ENCODE assay signal across 9 cellular contexts in the genomic region with DNA sequence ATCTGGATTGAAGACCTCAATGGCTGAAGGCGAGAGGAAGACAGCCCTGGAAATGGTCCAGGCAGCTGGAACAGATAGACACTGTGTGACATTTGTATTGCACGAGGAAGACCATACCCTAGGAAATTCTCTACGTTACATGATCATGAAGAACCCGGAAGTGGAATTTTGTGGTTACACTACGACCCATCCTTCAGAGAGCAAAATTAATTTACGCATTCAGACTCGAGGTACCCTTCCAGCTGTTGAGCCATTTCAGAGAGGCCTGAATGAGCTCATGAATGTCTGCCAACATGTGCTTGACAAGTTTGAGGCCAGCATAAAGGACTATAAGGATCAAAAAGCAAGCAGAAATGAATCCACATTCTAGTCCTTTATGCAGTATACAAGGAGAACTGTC. TPM values are rescaled to one million over a fixed set of nuclear protein-coding genes. Genes with fewer than 3 reads are reported as not detected.
DNase-seq lines count a peak whose midpoint lies in the region; ATAC-seq and TF ChIP-seq lines count a peak whose summit lies in the region.
"Had no signal": no experiment of that assay in that cellular context is flagged by ENCODE, and none has a peak within 500 bp of the region (broad histone marks: within the 10 kb centered on the region; RNA-seq: fewer than 3 reads in every experiment).

No MANE protein-coding gene starts in this region.

- TF ChIP-seq CTCF in lower lobe of right lung (IDR thresholded peaks at IDR 0.05): no peak

- H3K14ac ChIP-seq in neuronal stem cell (ENCODE audit: low read length): no peak overlapping the region

- H3K18ac ChIP-seq in neuronal stem cell (ENCODE audit: low read length): no peak overlapping the region

- no peak overlapping the region for H2BK12ac ChIP-seq in neuronal stem cell (ENCODE audit: low read length)

- H2BK15ac ChIP-seq in neuronal stem cell (ENCODE audit: low read length): no peak overlapping the region

- H3K27me3 Mint-ChIP-seq in activated naive CD8-positive, alpha-beta T cell treated with anti-CD3 and anti-CD28 coated beads, Interleukin-2, amount 10 ng/mL, durations not matched to agents 7 days and 5 days: no peaks in the 10 kb centered on the region

- no peak overlapping the region for H3K27ac ChIP-seq in BLaER1 treated with 17β-estradiol and CSF1 and Interleukin-3, amounts not matched to agents 10 nM and 100 nM
- H3K27ac ChIP-seq in HUES48 (ENCODE audit: low read depth, low read length) (no peak overlapping the region), lower lobe of right lung (no peak overlapping the region), neuronal stem cell (replicated peaks; ENCODE audit: low read length) (no peak overlapping the region)

- H3K27me3 ChIP-seq in BLaER1 treated with 17β-estradiol and CSF1 and Interleukin-3, amounts not matched to agents 10 nM and 100 nM: no peaks in the 10 kb centered on the region
- no peaks in the 10 kb centered on the region for H3K27me3 ChIP-seq in HUES48 (ENCODE audit: control insufficient read depth, insufficient read depth, low read length)
- H3K27me3 ChIP-seq in lower lobe of right lung (ENCODE audit: low read depth): no peaks in the 10 kb centered on the region
- H3K27me3 ChIP-seq in neuronal stem cell (ENCODE audit: control insufficient read depth in 3 of 3, insufficient read depth in 3 of 3, low read depth in 1 of 3, low read length in 3 of 3): no peaks in the 10 kb centered on the region

- H2BK120ac ChIP-seq in neuronal stem cell (ENCODE audit: low read depth, low read length): no peak overlapping the region

- H3K9me3 Mint-ChIP-seq in activated naive CD8-positive, alpha-beta T cell treated with anti-CD3 and anti-CD28 coated beads, Interleukin-2, amount 10 ng/mL, durations not matched to agents 7 days and 5 days: no peaks in the 10 kb centered on the region

- intact Hi-C loops in lower lobe of right lung (cut with DNase I): no loop called here

- H3K36me3 Mint-ChIP-seq in activated naive CD8-positive, alpha-beta T cell treated with anti-CD3 and anti-CD28 coated beads, Interleukin-2, amount 10 ng/mL, durations not matched to agents 7 days and 5 days: peaks cover 39% of the 10 kb centered on the region

- WGBS in neuronal stem cell (ENCODE audit: extremely low coverage in 2 of 2, insufficient read length in 2 of 2, insufficient replicate concordance in 1 of 2), 2 donors: no CpG with 5 or more reads among the region's 7 CpGs

- peak overlapping the region; percentile 32 for H3K27ac Mint-ChIP-seq in activated naive CD8-positive, alpha-beta T cell treated with anti-CD3 and anti-CD28 coated beads, Interleukin-2, amount 10 ng/mL, durations not matched to agents 7 days and 5 days

- POLR2A ChIA-PET in activated naive CD8-positive, alpha-beta T cell treated with anti-CD3 and anti-CD28 coated beads, Interleukin-2, amount 10 ng/mL, durations not matched to agents 7 days and 5 days (lab: Charles Lee): interaction anchor here (1.0 to 1.2 kb wide), 3 partner anchors 8 to 173 kb away, joined by 3 read pairs; a partner anchor contains a TSS

- H3K79me1 ChIP-seq in neuronal stem cell (ENCODE audit: low read depth, low read length): peaks cover 4% of the 10 kb centered on the region

- H2AK5ac ChIP-seq in neuronal stem cell (ENCODE audit: low read depth, low read length): no peak overlapping the region

- H3K36me3 ChIP-seq in BLaER1 treated with 17β-estradiol and CSF1 and Interleukin-3, amounts not matched to agents 10 nM and 100 nM: peaks cover 32 to 53% (median 51%) of the 10 kb centered on the region in 11 experiments; a peak in 21 of 22 replicates
- peaks cover 20% of the 10 kb centered on the region for H3K36me3 ChIP-seq in HUES48 (ENCODE audit: control insufficient read depth, insufficient read depth, low read length)
- H3K36me3 ChIP-seq in lower lobe of right lung: peaks cover 5% of the 10 kb centered on the region
- H3K36me3 ChIP-seq in neuronal stem cell (replicated peaks in 1 of 2; ENCODE audit: control insufficient read depth in 2 of 2, insufficient read depth in 2 of 2, low read length in 2 of 2): peaks cover 9 to 40% of the 10 kb centered on the region in 2 donors

- H4K20me1 ChIP-seq in BLaER1 treated with 17β-estradiol and CSF1 and Interleukin-3, amounts not matched to agents 10 nM and 100 nM: peaks cover 47 to 85% (median 69%) of the 10 kb centered on the region in 11 experiments; a peak in 21 of 22 replicates

- H3K4me1 ChIP-seq in BLaER1 treated with 17β-estradiol and CSF1 and Interleukin-3, amounts not matched to agents 10 nM and 100 nM: peaks cover 37 to 46% (median 41%) of the 10 kb centered on the region in 10 experiments
- peaks cover 26% of the 10 kb centered on the region for H3K4me1 ChIP-seq in HUES48 (ENCODE audit: control insufficient read depth, insufficient read depth, low read length)
- H3K4me1 ChIP-seq in lower lobe of right lung: peaks cover 44% of the 10 kb centered on the region
- peaks cover 6 to 10% of the 10 kb centered on the region in 2 donors for H3K4me1 ChIP-seq in neuronal stem cell (ENCODE audit: control insufficient read depth in 2 of 2, insufficient read depth in 1 of 2, low read depth in 1 of 2, low read length in 2 of 2)

- peak overlapping the region in 7 of 11 experiments; percentile 90 to 96 (median 94); a peak in 10 of 22 replicates for H3K9ac ChIP-seq in BLaER1 treated with 17β-estradiol and CSF1 and Interleukin-3, amounts not matched to agents 10 nM and 100 nM
- H3K9ac ChIP-seq in HUES48 (ENCODE audit: low read depth, low read length) (no peak overlapping the region; the same call in 1 of the 2 replicates), neuronal stem cell (ENCODE audit: low read depth, low read length, poor library complexity) (no peak overlapping the region)

- no peak overlapping the region for H3K4ac ChIP-seq in neuronal stem cell (ENCODE audit: low read length)

- no peak overlapping the region for H2AFZ ChIP-seq in neuronal stem cell (ENCODE audit: low read length)

- no peak overlapping the region for H4K91ac ChIP-seq in neuronal stem cell (ENCODE audit: low read depth, low read length, poor library complexity)

- peaks cover 53% of the 10 kb centered on the region for H3K4me1 Mint-ChIP-seq in activated naive CD8-positive, alpha-beta T cell treated with anti-CD3 and anti-CD28 coated beads, Interleukin-2, amount 10 ng/mL, durations not matched to agents 7 days and 5 days

- no peak overlapping the region for H4K8ac ChIP-seq in neuronal stem cell (ENCODE audit: low read depth, low read length)

- peak overlapping the region; percentile 85 to 99 (median 96) for H3K4me2 ChIP-seq in BLaER1 treated with 17β-estradiol and CSF1 and Interleukin-3, amounts not matched to agents 10 nM and 100 nM
- no peak overlapping the region for H3K4me2 ChIP-seq in neuronal stem cell (ENCODE audit: insufficient read depth, low read length, poor library complexity, severe bottlenecking)

- DNase-seq in activated naive CD8-positive, alpha-beta T cell treated with anti-CD3 and anti-CD28 coated beads, Interleukin-2, amount 10 ng/mL, durations not matched to agents 7 days and 5 days: no peak
- DNase-seq in lower lobe of right lung (no peak), neuronal stem cell (ENCODE audit: low spot score) (no peak), C1 segment of cervical spinal cord (lab: John Stamatoyannopoulos, UW) (no peak)
- DNase-seq: NCI-H1417 had no signal

- no peak for ATAC-seq in activated naive CD8-positive, alpha-beta T cell treated with anti-CD3 and anti-CD28 coated beads, Interleukin-2, amount 10 ng/mL, durations not matched to agents 7 days and 5 days (ENCODE audit: low read depth)
- ATAC-seq in lower lobe of right lung (no peak), GM21381 (IDR thresholded peaks at IDR 0.05; ENCODE audit: unreplicated experiment) (no peak), GM18870 (IDR thresholded peaks at IDR 0.05; ENCODE audit: unreplicated experiment) (no peak)

- H3K9me3 ChIP-seq in BLaER1 treated with 17β-estradiol and CSF1 and Interleukin-3, amounts not matched to agents 10 nM and 100 nM (replicated peaks in 1 of 11): no peaks in the 10 kb centered on the region
- H3K9me3 ChIP-seq in HUES48 (ENCODE audit: control insufficient read depth, insufficient read depth, low read length) (no peaks in the 10 kb centered on the region), lower lobe of right lung (no peaks in the 10 kb centered on the region), neuronal stem cell (replicated peaks in 1 of 2; ENCODE audit: control insufficient read depth in 2 of 2, insufficient read depth in 1 of 2, low read depth in 1 of 2, low read length in 2 of 2) (peaks cover 0 to 8% of the 10 kb centered on the region in 2 donors)

- H3K23ac ChIP-seq in neuronal stem cell (ENCODE audit: low read depth, low read length, poor library complexity): no peak overlapping the region

- peak overlapping the region; percentile 84 to 98 (median 94) for H3K4me3 ChIP-seq in BLaER1 treated with 17β-estradiol and CSF1 and Interleukin-3, amounts not matched to agents 10 nM and 100 nM
- peak overlapping the region; percentile 98 for H3K4me3 ChIP-seq in HUES48 (ENCODE audit: low read depth, low read length)
- peak overlapping the region; percentile 91 for H3K4me3 ChIP-seq in lower lobe of right lung
- peak overlapping the region in 1 of 2 donors; percentile 99 for H3K4me3 ChIP-seq in neuronal stem cell (ENCODE audit: low read length in 2 of 2)

- peak overlapping the region; percentile 99 for H3K4me3 Mint-ChIP-seq in activated naive CD8-positive, alpha-beta T cell treated with anti-CD3 and anti-CD28 coated beads, Interleukin-2, amount 10 ng/mL, durations not matched to agents 7 days and 5 days

- no peak overlapping the region for H2BK5ac ChIP-seq in neuronal stem cell (ENCODE audit: low read length)

RNA-seq across cellular contexts. Expression of a gene that starts 1.2 kb away (rescaled TPM):
- 100 to 1,000 TPM; 139 to 140 TPM for total RNA-seq in activated naive CD8-positive, alpha-beta T cell treated with anti-CD3 and anti-CD28 coated beads, Interleukin-2, amount 10 ng/mL, durations not matched to agents 7 days and 5 days
- 129 TPM for total RNA-seq in lower lobe of right lung
- 216 TPM for polyA plus RNA-seq in neuronal stem cell (2013, experiment 1 of 2)
- polyA plus RNA-seq in neuronal stem cell (2013, experiment 2 of 2): 208 TPM

RNA-seq across cellular contexts. Expression of a gene that starts 2.6 kb away (rescaled TPM):
- 1 to 10 TPM; 8.0 to 8.3 TPM for total RNA-seq in activated naive CD8-positive, alpha-beta T cell treated with anti-CD3 and anti-CD28 coated beads, Interleukin-2, amount 10 ng/mL, durations not matched to agents 7 days and 5 days
- 29.7 TPM for total RNA-seq in lower lobe of right lung
- polyA plus RNA-seq in neuronal stem cell (2013, experiment 1 of 2): 6.8 TPM
- 7.0 TPM for polyA plus RNA-seq in neuronal stem cell (2013, experiment 2 of 2)

Comparison
In these comparisons a context has a peak if more than half of its experiments do, and no peak if none do; other contexts are left out.
1. H3K9ac ChIP-seq: peak in BLaER1 treated with 17β-estradiol and CSF1 and Interleukin-3, amounts not matched to agents 10 nM and 100 nM (7 of 11); none in HUES48 (single experiment) and neuronal stem cell (single experiment).